8 cellular contexts compared by ENCODE assay signal in genomic region chr15:73631915-73632669, GRCh38. TPM values are rescaled to one million over a fixed set of nuclear protein-coding genes. Genes with fewer than 3 reads are reported as not detected.
DNase-seq lines count a peak whose midpoint lies in the region; ATAC-seq and TF ChIP-seq lines count a peak whose summit lies in the region.

No MANE protein-coding gene starts in this region.

- H3K4me3 ChIP-seq in OCI-LY3 (ENCODE audit: low read length) (peak overlapping the region; percentile 88), kidney epithelial cell (ENCODE audit: low read depth, low read length) (peak overlapping the region; percentile 93)

- peaks cover 58% of the 10 kb centered on the region for H3K79me2 ChIP-seq in OCI-LY3 (ENCODE audit: low read length)

- peak overlapping the region; percentile 97 for H3K4me2 ChIP-seq in OCI-LY3 (ENCODE audit: low read length)

- H3K4me3 Mint-ChIP-seq in activated T-cell treated with anti-CD3 and anti-CD28 coated beads, Interleukin-2, amount 50 U/mL, for 24 hours: peak overlapping the region; percentile 86
- peak overlapping the region; percentile 84 for H3K4me3 Mint-ChIP-seq in central memory CD8-positive, alpha-beta T cell
- H3K4me3 Mint-ChIP-seq in stimulated activated naive CD8-positive, alpha-beta T cell treated with anti-CD3 and anti-CD28 coated beads, Interleukin-15, Interleukin-2, amounts not matched to agents 100 ng/mL and 50 ng/mL, for 24 hours: peak overlapping the region; percentile 87

- H3K9ac ChIP-seq in OCI-LY3 (ENCODE audit: low read length): peak overlapping the region; percentile 74

- H3K4me1 Mint-ChIP-seq in activated T-cell treated with anti-CD3 and anti-CD28 coated beads, Interleukin-2, amount 50 U/mL, for 24 hours (ENCODE audit: low read depth): peaks cover 64% of the 10 kb centered on the region
- peaks cover 52% of the 10 kb centered on the region for H3K4me1 Mint-ChIP-seq in central memory CD8-positive, alpha-beta T cell
- H3K4me1 Mint-ChIP-seq in stimulated activated naive CD8-positive, alpha-beta T cell treated with anti-CD3 and anti-CD28 coated beads, Interleukin-15, Interleukin-2, amounts not matched to agents 100 ng/mL and 50 ng/mL, for 24 hours (ENCODE audit: low read depth): peaks cover 67% of the 10 kb centered on the region

- no peaks in the 10 kb centered on the region for H3K36me3 ChIP-seq in OCI-LY3 (replicated peaks; ENCODE audit: low read depth, low read length)
- H3K36me3 ChIP-seq in kidney epithelial cell (ENCODE audit: control insufficient read depth, insufficient read depth, low read length): no peaks in the 10 kb centered on the region

- H3K27ac Mint-ChIP-seq in activated T-cell treated with anti-CD3 and anti-CD28 coated beads, Interleukin-2, amount 50 U/mL, for 24 hours: peak overlapping the region; percentile 82
- peak overlapping the region; percentile 52 for H3K27ac Mint-ChIP-seq in central memory CD8-positive, alpha-beta T cell (ENCODE audit: low read depth)
- peak overlapping the region; percentile 77 for H3K27ac Mint-ChIP-seq in stimulated activated naive CD8-positive, alpha-beta T cell treated with anti-CD3 and anti-CD28 coated beads, Interleukin-15, Interleukin-2, amounts not matched to agents 100 ng/mL and 50 ng/mL, for 24 hours

- peaks cover 3% of the 10 kb centered on the region for H3K36me3 Mint-ChIP-seq in activated T-cell treated with anti-CD3 and anti-CD28 coated beads, Interleukin-2, amount 50 U/mL, for 24 hours (ENCODE audit: low read depth)
- peaks cover 11% of the 10 kb centered on the region for H3K36me3 Mint-ChIP-seq in central memory CD8-positive, alpha-beta T cell (ENCODE audit: insufficient read depth)
- peaks cover 7% of the 10 kb centered on the region for H3K36me3 Mint-ChIP-seq in stimulated activated naive CD8-positive, alpha-beta T cell treated with anti-CD3 and anti-CD28 coated beads, Interleukin-15, Interleukin-2, amounts not matched to agents 100 ng/mL and 50 ng/mL, for 24 hours (ENCODE audit: low read depth)

- DNase-seq in activated T-cell treated with anti-CD3 and anti-CD28 coated beads, Interleukin-2, amount 50 U/mL, for 24 hours: no peak
- DNase-seq in activated T-cell treated with anti-CD3 and anti-CD28 coated beads, Interleukin-2, amount 50 U/mL, for 1 hour: no peak
- no peak for DNase-seq in central memory CD8-positive, alpha-beta T cell (ENCODE audit: low spot score in 2 of 2)
- DNase-seq in kidney epithelial cell (ENCODE audit: low read depth) (no peak), NCI-H446 treated with DMSO at 0.1 percent for 48 hours (lab: John Stamatoyannopoulos, UW) (no peak)
- no peak for DNase-seq in stimulated activated CD4-positive, alpha-beta T cell treated with anti-CD3 and anti-CD28 coated beads, Interleukin-12 subunit alpha, Interleukin-12 subunit beta, amount 100 ng/mL, for 4 hours

- H3K9me3 Mint-ChIP-seq in activated T-cell treated with anti-CD3 and anti-CD28 coated beads, Interleukin-2, amount 50 U/mL, for 24 hours: no peaks in the 10 kb centered on the region
- H3K9me3 Mint-ChIP-seq in central memory CD8-positive, alpha-beta T cell: no peaks in the 10 kb centered on the region
- no peaks in the 10 kb centered on the region for H3K9me3 Mint-ChIP-seq in stimulated activated naive CD8-positive, alpha-beta T cell treated with anti-CD3 and anti-CD28 coated beads, Interleukin-15, Interleukin-2, amounts not matched to agents 100 ng/mL and 50 ng/mL, for 24 hours

- H3K27me3 ChIP-seq in OCI-LY3 (ENCODE audit: low read depth, low read length): peaks cover 4% of the 10 kb centered on the region; the same call in 1 of the 2 replicates
- H3K27me3 ChIP-seq in kidney epithelial cell (ENCODE audit: control insufficient read depth, insufficient read depth, low read length): no peaks in the 10 kb centered on the region

- H3K4me1 ChIP-seq in OCI-LY3 (ENCODE audit: low read length): peaks cover 26% of the 10 kb centered on the region

- peaks cover 43% of the 10 kb centered on the region for H4K20me1 ChIP-seq in OCI-LY3 (ENCODE audit: insufficient read depth, low read length)

- H3K9me3 ChIP-seq in OCI-LY3 (ENCODE audit: insufficient read depth, low read length): no peaks in the 10 kb centered on the region

- no peak for ATAC-seq in central memory CD8-positive, alpha-beta T cell (replicated peaks; ENCODE audit: extremely low read depth, poor library complexity, severe bottlenecking)

- H3K27me3 Mint-ChIP-seq in activated T-cell treated with anti-CD3 and anti-CD28 coated beads, Interleukin-2, amount 50 U/mL, for 24 hours: peaks cover 13% of the 10 kb centered on the region
- H3K27me3 Mint-ChIP-seq in central memory CD8-positive, alpha-beta T cell: peaks cover 8% of the 10 kb centered on the region
- H3K27me3 Mint-ChIP-seq in stimulated activated naive CD8-positive, alpha-beta T cell treated with anti-CD3 and anti-CD28 coated beads, Interleukin-15, Interleukin-2, amounts not matched to agents 100 ng/mL and 50 ng/mL, for 24 hours: peaks cover 5% of the 10 kb centered on the region

- no peak overlapping the region for H2AFZ ChIP-seq in OCI-LY3 (ENCODE audit: low read depth, low read length)

- TF ChIP-seq CTCF in OCI-LY3 (IDR thresholded peaks at IDR 0.05; ENCODE audit: low read depth, low read length) (no peak), kidney epithelial cell (IDR thresholded peaks at IDR 0.05; ENCODE audit: insufficient read depth, low read length, poor library complexity, severe bottlenecking) (no peak)

- H3K27ac ChIP-seq in OCI-LY3 (ENCODE audit: low read length): no peak overlapping the region

RNA-seq across cellular contexts. Expression of gene NPTN, which starts 1.1 kb away (rescaled TPM):
- total RNA-seq in kidney epithelial cell: 96.5 and 99.9 TPM in 2 replicates

RNA-seq across cellular contexts. Expression of gene CD276, which starts 52.1 kb away (rescaled TPM):
- 153 and 166 TPM in 2 replicates for total RNA-seq in kidney epithelial cell
